In genomic region chr19:1064661-1065605, GRCh38 we compare ENCODE assay signal across 1 cellular context.
TF ChIP-seq lines count a peak whose summit lies in the region.

No MANE protein-coding gene starts in this region.

TF ChIP-seq in HEK293, 187 proteins besides CTCF, POLR2A, EP300 and RAD21 (continued from another document):
- no peak for TF ChIP-seq ELK4 (IDR thresholded peaks at IDR 0.05; ENCODE audit: borderline replicate concordance, low read depth, low read length)
